Comparison of ENCODE assay signal across 23 cellular contexts in the genomic region with DNA sequence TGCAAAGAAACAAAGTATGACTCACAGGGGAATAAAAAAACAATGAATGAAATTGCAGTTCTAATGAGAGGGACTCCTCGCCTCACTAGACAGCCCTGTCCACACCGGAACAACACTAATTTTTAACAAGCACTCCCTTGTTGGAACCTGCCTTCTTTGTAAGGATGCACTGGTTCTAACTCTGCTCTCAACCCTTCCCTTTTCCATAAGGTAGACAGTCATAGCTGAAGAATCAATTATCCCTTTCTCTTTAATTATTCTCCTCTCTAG.
DNase-seq lines count a peak whose midpoint lies in the region; ATAC-seq, FAIRE-seq and TF ChIP-seq lines count a peak whose summit lies in the region.
"Had no signal": no experiment of that assay in that cellular context is flagged by ENCODE, and none has a peak within 500 bp of the region (broad histone marks: within the 10 kb centered on the region; RNA-seq: fewer than 3 reads in every experiment).

No MANE protein-coding gene starts in this region.

- H3K27me3 ChIP-seq in bronchial epithelial cell (ENCODE audit: control insufficient read depth, insufficient read depth, low read length) (no peaks in the 10 kb centered on the region), foreskin keratinocyte (no peaks in the 10 kb centered on the region)
- H3K27me3 ChIP-seq: BLaER1 had no signal

- peaks cover 6% of the 10 kb centered on the region for H3K9me3 Mint-ChIP-seq in osteocyte (ENCODE audit: unreplicated experiment)
- no peaks in the 10 kb centered on the region for H3K9me3 Mint-ChIP-seq in activated T-cell treated with anti-CD3 and anti-CD28 coated beads, Interleukin-2, amount 50 U/mL, for 72 hours
- H3K9me3 Mint-ChIP-seq: CD4-positive, CD25-positive, alpha-beta regulatory T cell had no signal

- peaks cover 7% of the 10 kb centered on the region for H3K4me1 ChIP-seq in foreskin keratinocyte
- H3K4me1 ChIP-seq: BLaER1 had no signal

- H3K36me3 ChIP-seq in bronchial epithelial cell (ENCODE audit: control insufficient read depth, insufficient read depth, low read length) = no peaks in the 10 kb centered on the region
- H3K36me3 ChIP-seq: BLaER1 had no signal

- H3K4me3 ChIP-seq in bronchial epithelial cell (ENCODE audit: low read depth, low read length) = no peak overlapping the region
- H3K4me3 ChIP-seq: BLaER1 had no signal

- no peak for TF ChIP-seq CTCF in bronchial epithelial cell (IDR thresholded peaks at IDR 0.05; ENCODE audit: insufficient read depth, low read length, severe bottlenecking)
- no peak for TF ChIP-seq CTCF in foreskin keratinocyte (conservative IDR thresholded peaks at IDR 0.05)
- TF ChIP-seq CTCF in osteocyte (IDR thresholded peaks at IDR 0.05) = no peak

- FAIRE-seq in bronchial epithelial cell (lab: Jason Lieb, UNC) = no peak
- FAIRE-seq: D721Med had no signal

- peak overlapping the region; percentile 12 for H3K4me3 Mint-ChIP-seq in osteocyte (ENCODE audit: unreplicated experiment)
- no peak overlapping the region for H3K4me3 Mint-ChIP-seq in activated T-cell treated with anti-CD3 and anti-CD28 coated beads, Interleukin-2, amount 50 U/mL, for 72 hours

- no peaks in the 10 kb centered on the region for H3K27me3 Mint-ChIP-seq in osteocyte (ENCODE audit: unreplicated experiment)
- H3K27me3 Mint-ChIP-seq in activated T-cell treated with anti-CD3 and anti-CD28 coated beads, Interleukin-2, amount 50 U/mL, for 72 hours (ENCODE audit: low read depth) = peaks cover 4% of the 10 kb centered on the region

- DNase-seq in bronchial epithelial cell (ENCODE audit: low read depth) (peak; percentile 45), foreskin keratinocyte (peak; percentile 40 to 51), osteocyte (ENCODE audit: extremely low spot score, unreplicated experiment) (no peak), NCI-H774 (lab: John Stamatoyannopoulos, UW) (no peak), activated T-cell treated with anti-CD3 and anti-CD28 coated beads for 4 hours (no peak)
- no peak for DNase-seq in activated T-cell treated with anti-CD3 and anti-CD28 coated beads, Interleukin-2, amount 50 U/mL, for 72 hours
- DNase-seq: CD4-positive, CD25-positive, alpha-beta regulatory T cell; GOT3; HCEC 1CT; NCI-H1092 treated with DMSO at 0.1 percent for 48 hours; NCI-H1436; NCI-H187; NCI-H2081 treated with DMSO at 0.1 percent for 48 hours; NCI-H2171; NCI-H345; NCI-H510A treated with DMSO at 0.1 percent for 48 hours; NCI-H748 treated with DMSO at 0.1 percent for 48 hours; SIG-M5; SK-N-SH had no signal

- H3K36me3 Mint-ChIP-seq in osteocyte (ENCODE audit: unreplicated experiment) = peaks cover 4% of the 10 kb centered on the region
- no peaks in the 10 kb centered on the region for H3K36me3 Mint-ChIP-seq in activated T-cell treated with anti-CD3 and anti-CD28 coated beads, Interleukin-2, amount 50 U/mL, for 72 hours (ENCODE audit: insufficient read depth in 2 of 2)
- H3K36me3 Mint-ChIP-seq: CD4-positive, CD25-positive, alpha-beta regulatory T cell had no signal

- no peak overlapping the region for H3K27ac ChIP-seq in foreskin keratinocyte
- H3K27ac ChIP-seq: BLaER1 had no signal

- H3K27ac Mint-ChIP-seq in osteocyte (ENCODE audit: unreplicated experiment) = peak overlapping the region; percentile 82
- H3K27ac Mint-ChIP-seq in activated T-cell treated with anti-CD3 and anti-CD28 coated beads, Interleukin-2, amount 50 U/mL, for 72 hours = no peak overlapping the region
- H3K27ac Mint-ChIP-seq: CD4-positive, CD25-positive, alpha-beta regulatory T cell had no signal

- H3K4me1 Mint-ChIP-seq in osteocyte (ENCODE audit: unreplicated experiment) = peaks cover 47% of the 10 kb centered on the region
- no peaks in the 10 kb centered on the region for H3K4me1 Mint-ChIP-seq in activated T-cell treated with anti-CD3 and anti-CD28 coated beads, Interleukin-2, amount 50 U/mL, for 72 hours (ENCODE audit: low read depth)
- H3K4me1 Mint-ChIP-seq: CD4-positive, CD25-positive, alpha-beta regulatory T cell had no signal

- ATAC-seq in HG02943 (IDR thresholded peaks at IDR 0.05; ENCODE audit: low read depth, unreplicated experiment) = peak; percentile 22
- peak; percentile 25 for ATAC-seq in foreskin keratinocyte
- no peak for ATAC-seq in activated T-cell treated with anti-CD3 and anti-CD28 coated beads, Interleukin-2, amount 50 U/mL, for 72 hours (replicated peaks in 1 of 2)
- no peak for ATAC-seq in GM21576 (IDR thresholded peaks at IDR 0.05; ENCODE audit: unreplicated experiment)

Comparison
In these comparisons a context has a peak if more than half of its experiments do, and no peak if none do; other contexts are left out.
1. ATAC-seq: peak in HG02943 (single experiment) and foreskin keratinocyte (single experiment); none in activated T-cell treated with anti-CD3 and anti-CD28 coated beads, Interleukin-2, amount 50 U/mL, for 72 hours (0 of 2) and GM21576 (single experiment).
2. DNase-seq: peak in bronchial epithelial cell (single experiment) and foreskin keratinocyte (2 of 2); none in osteocyte (single experiment), activated T-cell treated with anti-CD3 and anti-CD28 coated beads, Interleukin-2, amount 50 U/mL, for 72 hours (0 of 2), NCI-H774 (single experiment) and activated T-cell treated with anti-CD3 and anti-CD28 coated beads for 4 hours (single experiment).